In genomic region chr9:71763752-71764332, GRCh38 we compare ENCODE assay signal across 10 cellular contexts. TPM values are rescaled to one million over a fixed set of nuclear protein-coding genes. Genes with fewer than 3 reads are reported as not detected.
DNase-seq lines count a peak whose midpoint lies in the region; ATAC-seq and TF ChIP-seq lines count a peak whose summit lies in the region.
"Had no signal": no experiment of that assay in that cellular context is flagged by ENCODE, and none has a peak within 500 bp of the region (broad histone marks: within the 10 kb centered on the region; RNA-seq: fewer than 3 reads in every experiment).

No MANE protein-coding gene starts in this region.

- H3K4me1 Mint-ChIP-seq in CD8-positive, alpha-beta T cell (ENCODE audit: low read depth) = peaks cover 75% of the 10 kb centered on the region
- peaks cover 58 to 84% of the 10 kb centered on the region in 2 donors for H3K4me1 Mint-ChIP-seq in effector memory CD8-positive, alpha-beta T cell (ENCODE audit: low read depth in 2 of 2)
- H3K4me1 Mint-ChIP-seq in nephron = peaks cover 64% of the 10 kb centered on the region

- intact Hi-C loops in CD8-positive, alpha-beta T cell (cut with DNase I, micrococcal nuclease) = loop anchor here (2.0 to 10.0 kb wide), 2 partner anchors 13 to 601 kb away; partner anchors contain the start of gene ZFAND5 (in 1 of the 2)
- intact Hi-C loops in left colon (cut with DNase I, micrococcal nuclease) = no loop called here

- CTCF ChIA-PET in CD8-positive, alpha-beta T cell (lab: Charles Lee) = interaction anchor here (2.0 to 7.0 kb wide), 2 partner anchors 56 to 136 kb away, joined by 5 to 88 read pairs; no protein-coding TSS in a partner anchor

- peaks cover 64% of the 10 kb centered on the region for H3K4me1 ChIP-seq in CD8-positive, alpha-beta T cell (ENCODE audit: insufficient read depth, low read length)
- H3K4me1 ChIP-seq in RWPE2 (ENCODE audit: insufficient read depth, poor library complexity, severe bottlenecking) = peaks cover 67% of the 10 kb centered on the region

- no peak for TF ChIP-seq CTCF in CD8-positive, alpha-beta T cell (IDR thresholded peaks at IDR 0.05)
- no peak for TF ChIP-seq CTCF in RWPE2 (IDR thresholded peaks at IDR 0.05; ENCODE audit: poor library complexity, severe bottlenecking)
- TF ChIP-seq CTCF in nephron (IDR thresholded peaks at IDR 0.05; ENCODE audit: unreplicated experiment in 3 of 3) = no peak

- H3K4me3 Mint-ChIP-seq in CD8-positive, alpha-beta T cell = peak overlapping the region; percentile 57
- H3K4me3 Mint-ChIP-seq in effector memory CD8-positive, alpha-beta T cell = peak overlapping the region; percentile 10 to 99
- H3K4me3 Mint-ChIP-seq in nephron = peak overlapping the region in 2 of 3 experiments; percentile 18 to 19

- no peaks in the 10 kb centered on the region for H3K9me3 Mint-ChIP-seq in CD8-positive, alpha-beta T cell
- H3K9me3 Mint-ChIP-seq in effector memory CD8-positive, alpha-beta T cell = no peaks in the 10 kb centered on the region
- no peaks in the 10 kb centered on the region for H3K9me3 Mint-ChIP-seq in nephron

- no peak for DNase-seq in CD8-positive, alpha-beta T cell
- no peak for DNase-seq in RWPE2 (ENCODE audit: low spot score)
- DNase-seq in effector memory CD8-positive, alpha-beta T cell = no peak
- DNase-seq in SIG-M5 treated with dmso at 0.1 percent for 504 hours (lab: John Stamatoyannopoulos, UW; ENCODE audit: unreplicated experiment) = no peak
- no peak for DNase-seq in left colon
- no peak for DNase-seq in HuH-7 (ENCODE audit: low spot score)
- DNase-seq: NCI-H1694, Right ventricle myocardium superior had no signal

- POLR2A ChIA-PET in CD8-positive, alpha-beta T cell (lab: Charles Lee) = interaction anchor here (0.9 kb wide), 1 partner anchor 159 kb away, joined by 11 read pairs; no protein-coding TSS in a partner anchor

- H3K27me3 ChIP-seq in CD8-positive, alpha-beta T cell (ENCODE audit: insufficient read depth, low read length) = no peaks in the 10 kb centered on the region
- no peaks in the 10 kb centered on the region for H3K27me3 ChIP-seq in RWPE2 (ENCODE audit: insufficient read depth, poor library complexity, severe bottlenecking)

- H3K9me3 ChIP-seq in CD8-positive, alpha-beta T cell (ENCODE audit: low read length) = no peaks in the 10 kb centered on the region
- H3K9me3 ChIP-seq in RWPE2 (ENCODE audit: severe bottlenecking) = no peaks in the 10 kb centered on the region

- H3K36me3 ChIP-seq in CD8-positive, alpha-beta T cell (ENCODE audit: insufficient read depth, low read length) = no peaks in the 10 kb centered on the region
- H3K36me3 ChIP-seq in RWPE2 (ENCODE audit: low read depth) = no peaks in the 10 kb centered on the region; the same call in 1 of the 2 replicates

- no peaks in the 10 kb centered on the region for H3K27me3 Mint-ChIP-seq in CD8-positive, alpha-beta T cell (ENCODE audit: low read depth)
- H3K27me3 Mint-ChIP-seq in effector memory CD8-positive, alpha-beta T cell = no peaks in the 10 kb centered on the region
- H3K27me3 Mint-ChIP-seq in nephron (ENCODE audit: low read depth) = peaks cover 11% of the 10 kb centered on the region

- peak overlapping the region; percentile 37 for H3K27ac Mint-ChIP-seq in CD8-positive, alpha-beta T cell
- peak overlapping the region in 1 of 2 donors; percentile 64 for H3K27ac Mint-ChIP-seq in effector memory CD8-positive, alpha-beta T cell
- peak overlapping the region; percentile 32 to 69 (median 68) for H3K27ac Mint-ChIP-seq in nephron

- no peak for ATAC-seq in CD8-positive, alpha-beta T cell
- ATAC-seq in RWPE2 (ENCODE audit: low read depth) (no peak), left colon (no peak), GM21619 (IDR thresholded peaks at IDR 0.05; ENCODE audit: unreplicated experiment) (no peak)
- no peak for ATAC-seq in effector memory CD8-positive, alpha-beta T cell (replicated peaks)

- H3K27ac ChIP-seq in CD8-positive, alpha-beta T cell (ENCODE audit: low read depth, low read length) = no peak overlapping the region
- H3K27ac ChIP-seq in RWPE2 (ENCODE audit: poor library complexity, severe bottlenecking) = peak overlapping the region; percentile 84

- peaks cover 15% of the 10 kb centered on the region for H3K36me3 Mint-ChIP-seq in CD8-positive, alpha-beta T cell
- peaks cover 38% of the 10 kb centered on the region for H3K36me3 Mint-ChIP-seq in effector memory CD8-positive, alpha-beta T cell (ENCODE audit: insufficient read depth)
- no peaks in the 10 kb centered on the region for H3K36me3 Mint-ChIP-seq in nephron (ENCODE audit: low read depth)

- no peak overlapping the region for H3K4me3 ChIP-seq in CD8-positive, alpha-beta T cell (ENCODE audit: low read depth, low read length)
- H3K4me3 ChIP-seq in RWPE2 (ENCODE audit: severe bottlenecking) = no peak overlapping the region

RNA-seq across cellular contexts. Expression of gene CEMIP2, which starts 4.5 kb away (rescaled TPM):
- total RNA-seq in CD8-positive, alpha-beta T cell = 100 to 1,000 TPM; 286 to 313 TPM
- 100 to 1,000 TPM in 1 of 2 donors, 10 to 100 TPM in 1; 97.7 to 106 TPM for total RNA-seq in left colon

Comparison
In these comparisons a context has a peak if more than half of its experiments do, and no peak if none do; other contexts are left out.
1. intact Hi-C loops: an anchor here in CD8-positive, alpha-beta T cell (2.0 to 10.0 kb wide); none called in left colon.